Comparison of ENCODE assay signal across 10 cellular contexts in genomic region chr15:25787855-25788521, GRCh38.
DNase-seq lines count a peak whose midpoint lies in the region; ATAC-seq and TF ChIP-seq lines count a peak whose summit lies in the region.
"Had no signal": no experiment of that assay in that cellular context is flagged by ENCODE, and none has a peak within 500 bp of the region (broad histone marks: within the 10 kb centered on the region; RNA-seq: fewer than 3 reads in every experiment).

No MANE protein-coding gene starts in this region.

- no peak overlapping the region for H3K27ac Mint-ChIP-seq in activated T-helper 1 cell treated with anti-CD3 and anti-CD28 coated beads, Interleukin-12 subunit alpha, Interleukin-12 subunit beta, Interleukin-2, Interleukin-4 antibody, amounts not matched to agents 30 ng/mL and 10 ng/mL and 1 ng/mL, durations not matched to agents 14 hours and 24 hours and 36 hours
- H3K27ac Mint-ChIP-seq: activated CD4-positive, alpha-beta memory T cell treated with anti-CD3 and anti-CD28 coated beads for 36 hours had no signal

- H3K4me1 ChIP-seq in right cardiac atrium (ENCODE audit: control insufficient read depth, insufficient read depth, low read length), result peaks cover 7% of the 10 kb centered on the region
- peaks cover 61% of the 10 kb centered on the region for H3K4me1 ChIP-seq in suprapubic skin

- H3K36me3 ChIP-seq in suprapubic skin, result no peaks in the 10 kb centered on the region

- peaks cover 64% of the 10 kb centered on the region for H3K4me1 Mint-ChIP-seq in activated T-helper 1 cell treated with anti-CD3 and anti-CD28 coated beads, Interleukin-12 subunit alpha, Interleukin-12 subunit beta, Interleukin-2, Interleukin-4 antibody, amounts not matched to agents 30 ng/mL and 10 ng/mL and 1 ng/mL, durations not matched to agents 14 hours and 24 hours and 36 hours (ENCODE audit: low read depth)

- ATAC-seq in right cardiac atrium, result peak; percentile 27 to 42

- TF ChIP-seq EP300 in suprapubic skin (IDR thresholded peaks at IDR 0.05), result no peak

- no peaks in the 10 kb centered on the region for H3K27me3 Mint-ChIP-seq in activated T-helper 1 cell treated with anti-CD3 and anti-CD28 coated beads, Interleukin-12 subunit alpha, Interleukin-12 subunit beta, Interleukin-2, Interleukin-4 antibody, amounts not matched to agents 30 ng/mL and 10 ng/mL and 1 ng/mL, durations not matched to agents 14 hours and 24 hours and 36 hours (ENCODE audit: insufficient read depth)
- H3K27me3 Mint-ChIP-seq: activated CD4-positive, alpha-beta memory T cell treated with anti-CD3 and anti-CD28 coated beads for 36 hours had no signal

- no peak overlapping the region for H3K4me3 Mint-ChIP-seq in activated T-helper 1 cell treated with anti-CD3 and anti-CD28 coated beads, Interleukin-12 subunit alpha, Interleukin-12 subunit beta, Interleukin-2, Interleukin-4 antibody, amounts not matched to agents 30 ng/mL and 10 ng/mL and 1 ng/mL, durations not matched to agents 14 hours and 24 hours and 36 hours
- H3K4me3 Mint-ChIP-seq: activated CD4-positive, alpha-beta memory T cell treated with anti-CD3 and anti-CD28 coated beads for 36 hours had no signal

- no peak for TF ChIP-seq POLR2A in suprapubic skin (IDR thresholded peaks at IDR 0.05)

- intact Hi-C loops in right cardiac atrium (cut with DNase I), result no loop called here
- intact Hi-C loops in activated T-helper 1 cell treated with anti-CD3 and anti-CD28 coated beads, Interleukin-12 subunit alpha, Interleukin-12 subunit beta, Interleukin-2, Interleukin-4 antibody, amounts not matched to agents 30 ng/mL and 10 ng/mL and 1 ng/mL, durations not matched to agents 14 hours and 24 hours and 36 hours (cut with micrococcal nuclease), result no loop called here

- H3K9me3 ChIP-seq in right cardiac atrium (ENCODE audit: control insufficient read depth, low read length), result no peaks in the 10 kb centered on the region
- H3K9me3 ChIP-seq in suprapubic skin, result no peaks in the 10 kb centered on the region

- H3K27ac ChIP-seq in right cardiac atrium (ENCODE audit: low read length) (no peak overlapping the region), suprapubic skin (peak overlapping the region; percentile 52)

- no peak for TF ChIP-seq CTCF in suprapubic skin (IDR thresholded peaks at IDR 0.05)

- DNase-seq in NCI-H748 (lab: John Stamatoyannopoulos, UW; ENCODE audit: unreplicated experiment), result peak; percentile 40
- no peak for DNase-seq in NCI-H748 treated with DMSO at 0.1 percent for 48 hours (lab: John Stamatoyannopoulos, UW)
- DNase-seq in RPMI8226, result peak; percentile 27
- peak in 2 of 3 donors; percentile 43 to 73 for DNase-seq in right cardiac atrium
- DNase-seq in suprapubic skin (ENCODE audit: low spot score in 2 of 2), result peak in 1 of 2 donors; percentile 29
- no peak for DNase-seq in NCI-H2107 treated with DMSO at 0.1 percent for 48 hours (lab: John Stamatoyannopoulos, UW; ENCODE audit: unreplicated experiment)
- DNase-seq in amygdala (lab: John Stamatoyannopoulos, UW), result no peak
- no peak for DNase-seq in activated T-helper 1 cell treated with anti-CD3 and anti-CD28 coated beads, Interleukin-12 subunit alpha, Interleukin-12 subunit beta, Interleukin-2, Interleukin-4 antibody, amounts not matched to agents 30 ng/mL and 10 ng/mL and 1 ng/mL, durations not matched to agents 14 hours and 24 hours and 36 hours (ENCODE audit: low spot score)
- DNase-seq: 8988T; activated CD4-positive, alpha-beta memory T cell treated with anti-CD3 and anti-CD28 coated beads for 36 hours had no signal

- H3K9me3 Mint-ChIP-seq in activated T-helper 1 cell treated with anti-CD3 and anti-CD28 coated beads, Interleukin-12 subunit alpha, Interleukin-12 subunit beta, Interleukin-2, Interleukin-4 antibody, amounts not matched to agents 30 ng/mL and 10 ng/mL and 1 ng/mL, durations not matched to agents 14 hours and 24 hours and 36 hours, result no peaks in the 10 kb centered on the region
- H3K9me3 Mint-ChIP-seq: activated CD4-positive, alpha-beta memory T cell treated with anti-CD3 and anti-CD28 coated beads for 36 hours had no signal

- peaks cover 8% of the 10 kb centered on the region for H3K36me3 Mint-ChIP-seq in activated T-helper 1 cell treated with anti-CD3 and anti-CD28 coated beads, Interleukin-12 subunit alpha, Interleukin-12 subunit beta, Interleukin-2, Interleukin-4 antibody, amounts not matched to agents 30 ng/mL and 10 ng/mL and 1 ng/mL, durations not matched to agents 14 hours and 24 hours and 36 hours (ENCODE audit: low read depth)
- H3K36me3 Mint-ChIP-seq: activated CD4-positive, alpha-beta memory T cell treated with anti-CD3 and anti-CD28 coated beads for 36 hours had no signal

- H3K4me3 ChIP-seq in right cardiac atrium (ENCODE audit: low read length) (no peak overlapping the region), suprapubic skin (no peak overlapping the region)

- H3K27me3 ChIP-seq in right cardiac atrium (ENCODE audit: control insufficient read depth, insufficient read depth), result no peaks in the 10 kb centered on the region
- no peaks in the 10 kb centered on the region for H3K27me3 ChIP-seq in suprapubic skin

- 51% methylated on average over 13 of the region's 13 CpGs for WGBS in right cardiac atrium
- 24% methylated on average over 13 of the region's 13 CpGs for WGBS in suprapubic skin

Comparison
In these comparisons a context has a peak if more than half of its experiments do, and no peak if none do; other contexts are left out.
1. DNase-seq: peak in NCI-H748 (single experiment), RPMI8226 (single experiment) and right cardiac atrium (2 of 3); none in NCI-H748 treated with DMSO at 0.1 percent for 48 hours (single experiment), NCI-H2107 treated with DMSO at 0.1 percent for 48 hours (single experiment), amygdala (0 of 56) and activated T-helper 1 cell treated with anti-CD3 and anti-CD28 coated beads, Interleukin-12 subunit alpha, Interleukin-12 subunit beta, Interleukin-2, Interleukin-4 antibody, amounts not matched to agents 30 ng/mL and 10 ng/mL and 1 ng/mL, durations not matched to agents 14 hours and 24 hours and 36 hours (single experiment).